Comparison of ENCODE assay signal across 8 cellular contexts in genomic region chr13:25171170-25171516, GRCh38. TPM values are rescaled to one million over a fixed set of nuclear protein-coding genes. Genes with fewer than 3 reads are reported as not detected.
DNase-seq lines count a peak whose midpoint lies in the region; ATAC-seq, FAIRE-seq and TF ChIP-seq lines count a peak whose summit lies in the region.

No MANE protein-coding gene starts in this region.

- H3K9me3 Mint-ChIP-seq in naive thymus-derived CD4-positive, alpha-beta T cell: peaks cover 0 to 5% (median 0%) of the 10 kb centered on the region in 11 donors

- H3K4me1 ChIP-seq in A549 (no peaks in the 10 kb centered on the region), HAP-1 (peaks cover 8% of the 10 kb centered on the region)
- peaks cover 0 to 7% of the 10 kb centered on the region in 2 donors for H3K4me1 ChIP-seq in naive thymus-derived CD4-positive, alpha-beta T cell (ENCODE audit: control insufficient read depth in 2 of 2, insufficient read depth in 2 of 2, low read length in 2 of 2)

- H3K27me3 Mint-ChIP-seq in naive thymus-derived CD4-positive, alpha-beta T cell: peaks cover 64 to 71% (median 65%) of the 10 kb centered on the region in 5 donors

- FAIRE-seq in A549 (lab: Jason Lieb, UNC): no peak

- DNase-seq in A549 (ENCODE audit: low read depth in 1 of 2, low spot score in 1 of 2): no peak
- no peak for DNase-seq in HAP-1 (ENCODE audit: low spot score in 2 of 2)
- DNase-seq in caudate nucleus (lab: John Stamatoyannopoulos, UW): peak in 22 of 61 donors; percentile 24 to 88 (median 74)
- no peak for DNase-seq in naive thymus-derived CD4-positive, alpha-beta T cell
- no peak for DNase-seq in SKM-1 treated with dmso at 0.1 percent for 144 hours (lab: John Stamatoyannopoulos, UW; ENCODE audit: unreplicated experiment)
- DNase-seq in AG20443 (ENCODE audit: low spot score): no peak
- no peak for DNase-seq in stimulated activated CD4-positive, alpha-beta T cell treated with anti-CD3 and anti-CD28 coated beads, Interleukin-4, amount 100 ng/mL, for 4 hours
- no peak for DNase-seq in iPS-NIHi7 (ENCODE audit: extremely low spot score)

- peaks cover 0 to 8% (median 0%) of the 10 kb centered on the region in 5 donors for H3K36me3 Mint-ChIP-seq in naive thymus-derived CD4-positive, alpha-beta T cell

- H3K27ac ChIP-seq in A549: no peak overlapping the region
- H3K27ac ChIP-seq in caudate nucleus (ENCODE audit: low read depth, low read length): peak overlapping the region; percentile 100
- no peak overlapping the region for H3K27ac ChIP-seq in naive thymus-derived CD4-positive, alpha-beta T cell (ENCODE audit: low read depth, low read length)

- CTCF ChIA-PET in A549 (lab: Yijun Ruan, JAX): no interaction called here
- CTCF ChIA-PET in naive thymus-derived CD4-positive, alpha-beta T cell (lab: Charles Lee): no interaction called here

- H3K9me3 ChIP-seq in A549: no peaks in the 10 kb centered on the region
- no peaks in the 10 kb centered on the region; the same call in 1 of the 2 replicates for H3K9me3 ChIP-seq in HAP-1
- no peaks in the 10 kb centered on the region for H3K9me3 ChIP-seq in naive thymus-derived CD4-positive, alpha-beta T cell (ENCODE audit: control insufficient read depth in 2 of 3, low read length in 3 of 3)

- H3K36me3 ChIP-seq in HAP-1 (replicated peaks): no peaks in the 10 kb centered on the region
- H3K36me3 ChIP-seq in naive thymus-derived CD4-positive, alpha-beta T cell (ENCODE audit: control insufficient read depth in 2 of 3, insufficient read depth in 3 of 3, low read length in 3 of 3): no peaks in the 10 kb centered on the region

- H3K27me3 ChIP-seq in HAP-1 (ENCODE audit: low read depth): no peaks in the 10 kb centered on the region
- H3K27me3 ChIP-seq in naive thymus-derived CD4-positive, alpha-beta T cell (ENCODE audit: control insufficient read depth in 2 of 2, insufficient read depth in 2 of 2, low read length in 2 of 2): peaks cover 0 to 12% of the 10 kb centered on the region in 2 donors

- TF ChIP-seq EP300 in A549 (IDR thresholded peaks at IDR 0.05): no peak

- POLR2A ChIA-PET in A549 (lab: Yijun Ruan, JAX): no interaction called here
- POLR2A ChIA-PET in naive thymus-derived CD4-positive, alpha-beta T cell (lab: Charles Lee): no interaction called here

- in situ Hi-C loops in HAP-1 (cut with MboI; ENCODE audit: low sequenced_read_pairs): no loop called here

- H3K4me3 Mint-ChIP-seq in naive thymus-derived CD4-positive, alpha-beta T cell: peak overlapping the region in 8 of 10 donors; percentile 53 to 82 (median 68)

- no CpG with 5 or more reads among the region's 36 CpGs for WGBS in A549 (ENCODE audit: missing lambda C conversion rate)

- no peak for ATAC-seq in A549
- ATAC-seq in naive thymus-derived CD4-positive, alpha-beta T cell: no peak

- no peak for TF ChIP-seq RAD21 in A549 (conservative IDR thresholded peaks at IDR 0.05 in 1 of 2, IDR thresholded peaks at IDR 0.05 in 1 of 2)

- H3K4me3 ChIP-seq in A549 (peak overlapping the region; percentile 40; the same call in 2 of the 3 replicates), HAP-1 (peak overlapping the region; percentile 40)
- no peak overlapping the region for H3K4me3 ChIP-seq in naive thymus-derived CD4-positive, alpha-beta T cell (ENCODE audit: low read length)

- peak overlapping the region; percentile 80 for H3K4me2 ChIP-seq in A549

- no peak for TF ChIP-seq CTCF in A549 (IDR thresholded peaks at IDR 0.05)

- no peak for TF ChIP-seq POLR2A in A549 (IDR thresholded peaks at IDR 0.05; ENCODE audit: low read length)

- peaks cover 9 to 16% (median 11%) of the 10 kb centered on the region in 7 donors for H3K4me1 Mint-ChIP-seq in naive thymus-derived CD4-positive, alpha-beta T cell

- peak overlapping the region in 1 of 9 donors; percentile 4 for H3K27ac Mint-ChIP-seq in naive thymus-derived CD4-positive, alpha-beta T cell

- intact Hi-C loops in naive thymus-derived CD4-positive, alpha-beta T cell (cut with micrococcal nuclease): no loop called here

TF ChIP-seq in A549, 52 proteins besides CTCF, POLR2A, EP300 and RAD21:
- TF ChIP-seq JUNB (IDR thresholded peaks at IDR 0.05) (no peak), JUN (IDR thresholded peaks at IDR 0.05) (no peak)

RNA-seq across cellular contexts. Expression of gene AMER2, which starts 0.9 kb away (rescaled TPM):
- not detected in 2 replicates for polyA plus RNA-seq in A549 (2011; rRNA removed)
- polyA plus RNA-seq in A549 (2012; cell fraction: cytosol; rRNA removed): not detected in 2 replicates
- polyA plus RNA-seq in A549 (2012; cell fraction: nucleus; rRNA removed): not detected in 2 replicates
- polyA plus RNA-seq in A549 (2017; fragmentation: RNase III; extraction: RNeasy Plus Mini Kit Qiagen cat#74134 plus additional on column Dnase treatment): not detected in 3 replicates
- polyA minus RNA-seq in A549 (2011; rRNA and poly(A)+ RNA removed): not detected in 2 replicates
- not detected for total RNA-seq in naive thymus-derived CD4-positive, alpha-beta T cell
- under 1 TPM in 1 of 2 donors, not detected in 1; 0.05 TPM for polyA plus RNA-seq in naive thymus-derived CD4-positive, alpha-beta T cell
